8 cellular contexts compared by ENCODE assay signal in the genomic region with DNA sequence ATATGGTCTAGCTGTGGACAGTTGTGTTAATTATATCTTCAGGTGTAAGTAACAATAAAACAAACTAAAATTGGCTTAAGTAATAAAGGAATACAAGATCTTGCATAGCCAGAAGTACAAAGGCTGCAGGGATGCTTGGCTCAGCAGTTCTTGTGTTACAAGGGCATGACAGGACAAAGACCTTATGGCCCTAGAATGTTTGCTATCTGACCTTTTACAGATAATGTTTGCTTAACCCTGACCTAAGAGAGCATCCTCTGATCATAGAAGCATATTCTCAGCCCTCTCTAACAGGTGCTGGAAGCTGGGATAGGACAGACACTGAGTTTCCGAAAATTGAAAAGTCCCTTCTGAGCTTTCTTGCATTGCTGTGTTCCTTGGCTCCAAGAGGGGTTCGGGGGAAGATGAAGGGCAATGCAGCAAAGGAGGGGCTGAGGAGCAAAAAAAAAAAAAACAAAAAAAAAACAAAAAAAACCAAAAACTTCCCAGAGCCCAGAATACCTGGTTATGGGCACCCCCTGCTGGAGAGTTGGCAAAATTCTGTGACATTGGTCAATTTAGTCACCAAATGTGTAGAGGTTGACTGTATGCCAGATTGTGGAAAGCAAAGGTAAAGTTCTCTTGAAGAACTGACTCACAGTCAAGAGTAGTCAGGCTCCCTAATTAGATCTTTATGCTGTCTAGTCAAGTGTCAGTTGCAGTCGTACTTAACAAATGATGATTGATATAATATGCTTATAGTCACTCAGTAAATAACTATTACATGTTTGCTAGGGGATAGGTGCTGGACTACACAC. TPM values are rescaled to one million over a fixed set of nuclear protein-coding genes. Genes with fewer than 3 reads are reported as not detected.
A peak's percentile ranks its signal among the peaks of the same experiment; 100 is the strongest.
DNase-seq lines count a peak whose midpoint lies in the region; ATAC-seq and TF ChIP-seq lines count a peak whose summit lies in the region.

No MANE protein-coding gene starts in this region.

- peak overlapping the region; percentile 14 for H3K27ac Mint-ChIP-seq in T-helper 17 cell

- in situ Hi-C loops in astrocyte of the spinal cord (cut with HindIII; ENCODE audit: low sequenced_read_pairs), result no loop called here

- no peaks in the 10 kb centered on the region for H3K27me3 Mint-ChIP-seq in T-helper 17 cell

- H3K4me3 ChIP-seq in MG63 (no peak overlapping the region), astrocyte of the spinal cord (ENCODE audit: low read depth, low read length) (no peak overlapping the region)

- H3K9me3 ChIP-seq in MG63 (no peaks in the 10 kb centered on the region), T-helper 17 cell (ENCODE audit: control insufficient read depth, low read length, poor library complexity, severe bottlenecking) (no peaks in the 10 kb centered on the region)

- no peaks in the 10 kb centered on the region for H3K36me3 ChIP-seq in MG63

- peaks cover 23% of the 10 kb centered on the region for H3K4me1 Mint-ChIP-seq in T-helper 17 cell

- DNase-seq in NCI-H82 (lab: John Stamatoyannopoulos, UW) (peak; percentile 37), NCI-H82 treated with DMSO at 0.1 percent for 48 hours (lab: John Stamatoyannopoulos, UW; ENCODE audit: unreplicated experiment) (no peak), MG63 (peak; percentile 31), T-helper 17 cell (peak; percentile 19 to 46 (median 36)), astrocyte of the spinal cord (ENCODE audit: low read depth, low spot score) (peak; percentile 58), inferior parietal cortex (ENCODE audit: extremely low spot score) (peak; percentile 72)
- peak; percentile 55 to 57 for DNase-seq in stimulated activated CD4-positive, alpha-beta T cell treated with anti-CD3 and anti-CD28 coated beads, Interleukin-1b, Interleukin-23, amount 100 ng/mL, for 4 hours (ENCODE audit: low read depth in 2 of 2)

- ATAC-seq in T-helper 17 cell, result no peak
- no peak for ATAC-seq in HG03571 (IDR thresholded peaks at IDR 0.05; ENCODE audit: unreplicated experiment)

- H3K27me3 ChIP-seq in MG63, result no peaks in the 10 kb centered on the region

- H3K4me3 Mint-ChIP-seq in T-helper 17 cell, result peak overlapping the region; percentile 5

- H3K36me3 Mint-ChIP-seq in T-helper 17 cell (ENCODE audit: low read depth), result no peaks in the 10 kb centered on the region

- TF ChIP-seq CTCF in astrocyte of the spinal cord (IDR thresholded peaks at IDR 0.05; ENCODE audit: low read depth, low read length), result peak; percentile 70

RNA-seq across cellular contexts. Expression of gene HIKESHI, which starts 10.4 kb away (rescaled TPM):
- 85.1 and 88.4 TPM in 2 replicates for total RNA-seq in MG63 (2014; rRNA removed; shearing (Covaris generic); ENCODE audit: low replicate concordance)
- 10 to 100 TPM; 17.7 to 23.9 TPM for total RNA-seq in T-helper 17 cell

RNA-seq across cellular contexts. Expression of gene EED, which starts 47.1 kb away (rescaled TPM):
- total RNA-seq in MG63 (2014; rRNA removed; shearing (Covaris generic); ENCODE audit: low replicate concordance), result 18.6 and 39.0 TPM in 2 replicates
- 10 to 100 TPM; 48.7 to 50.7 TPM for total RNA-seq in T-helper 17 cell
